Comparison of ENCODE assay signal across 1 cellular context in genomic region chr6:41064841-41065240, GRCh38.
TF ChIP-seq lines count a peak whose summit lies in the region.

No MANE protein-coding gene starts in this region.

TF ChIP-seq in HepG2, 621 proteins besides CTCF, POLR2A, EP300 and RAD21:
- no peak for TF ChIP-seq ZNF180 (CRISPR knock-in tag; IDR thresholded peaks at IDR 0.05; ENCODE audit: borderline replicate concordance, low read depth)
- no peak for TF ChIP-seq MYNN (CRISPR knock-in tag; IDR thresholded peaks at IDR 0.05; ENCODE audit: low read depth)
- no peak for TF ChIP-seq ASH2L (IDR thresholded peaks at IDR 0.05; ENCODE audit: insufficient read length, low read depth, low read length)
- TF ChIP-seq CAMTA2 (CRISPR knock-in tag; IDR thresholded peaks at IDR 0.05; ENCODE audit: borderline replicate concordance): no peak
- no peak for TF ChIP-seq ZSCAN12 (CRISPR knock-in tag; IDR thresholded peaks at IDR 0.05)
- TF ChIP-seq ZNF512B (CRISPR knock-in tag; IDR thresholded peaks at IDR 0.05; ENCODE audit: borderline replicate concordance): 0 out of 2 replicates have a peak, but pooled peaks have one; percentile 36
- TF ChIP-seq BRCA1 (CRISPR knock-in tag; IDR thresholded peaks at IDR 0.05): no peak
- no peak for TF ChIP-seq NFYB (CRISPR knock-in tag; IDR thresholded peaks at IDR 0.05)
- no peak for TF ChIP-seq CBX5 (CRISPR knock-in tag; IDR thresholded peaks at IDR 0.05; ENCODE audit: borderline replicate concordance)
- no peak for TF ChIP-seq SRY (CRISPR knock-in tag; IDR thresholded peaks at IDR 0.05)
- TF ChIP-seq, protein P1, sequence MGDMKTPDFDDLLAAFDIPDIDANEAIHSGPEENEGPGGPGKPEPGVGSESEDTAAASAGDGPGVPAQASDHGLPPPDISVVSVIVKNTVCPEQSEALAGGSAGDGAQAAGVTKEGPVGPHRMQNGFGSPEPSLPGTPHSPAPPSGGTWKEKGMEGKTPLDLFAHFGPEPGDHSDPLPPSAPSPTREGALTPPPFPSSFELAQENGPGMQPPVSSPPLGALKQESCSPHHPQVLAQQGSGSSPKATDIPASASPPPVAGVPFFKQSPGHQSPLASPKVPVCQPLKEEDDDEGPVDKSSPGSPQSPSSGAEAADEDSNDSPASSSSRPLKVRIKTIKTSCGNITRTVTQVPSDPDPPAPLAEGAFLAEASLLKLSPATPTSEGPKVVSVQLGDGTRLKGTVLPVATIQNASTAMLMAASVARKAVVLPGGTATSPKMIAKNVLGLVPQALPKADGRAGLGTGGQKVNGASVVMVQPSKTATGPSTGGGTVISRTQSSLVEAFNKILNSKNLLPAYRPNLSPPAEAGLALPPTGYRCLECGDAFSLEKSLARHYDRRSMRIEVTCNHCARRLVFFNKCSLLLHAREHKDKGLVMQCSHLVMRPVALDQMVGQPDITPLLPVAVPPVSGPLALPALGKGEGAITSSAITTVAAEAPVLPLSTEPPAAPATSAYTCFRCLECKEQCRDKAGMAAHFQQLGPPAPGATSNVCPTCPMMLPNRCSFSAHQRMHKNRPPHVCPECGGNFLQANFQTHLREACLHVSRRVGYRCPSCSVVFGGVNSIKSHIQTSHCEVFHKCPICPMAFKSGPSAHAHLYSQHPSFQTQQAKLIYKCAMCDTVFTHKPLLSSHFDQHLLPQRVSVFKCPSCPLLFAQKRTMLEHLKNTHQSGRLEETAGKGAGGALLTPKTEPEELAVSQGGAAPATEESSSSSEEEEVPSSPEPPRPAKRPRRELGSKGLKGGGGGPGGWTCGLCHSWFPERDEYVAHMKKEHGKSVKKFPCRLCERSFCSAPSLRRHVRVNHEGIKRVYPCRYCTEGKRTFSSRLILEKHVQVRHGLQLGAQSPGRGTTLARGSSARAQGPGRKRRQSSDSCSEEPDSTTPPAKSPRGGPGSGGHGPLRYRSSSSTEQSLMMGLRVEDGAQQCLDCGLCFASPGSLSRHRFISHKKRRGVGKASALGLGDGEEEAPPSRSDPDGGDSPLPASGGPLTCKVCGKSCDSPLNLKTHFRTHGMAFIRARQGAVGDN (CRISPR knock-in tag; IDR thresholded peaks at IDR 0.05): no peak
- TF ChIP-seq ZNF260 (CRISPR knock-in tag; IDR thresholded peaks at IDR 0.05; ENCODE audit: borderline replicate concordance, low read depth): no peak
- no peak for TF ChIP-seq MAFF (IDR thresholded peaks at IDR 0.05; ENCODE audit: low read depth, low read length)
- TF ChIP-seq TEAD3 (CRISPR knock-in tag; optimal IDR thresholded peaks at IDR 0.05; ENCODE audit: borderline replicate concordance): peak; percentile 24
- TF ChIP-seq ZNF570 (CRISPR knock-in tag; IDR thresholded peaks at IDR 0.05; ENCODE audit: borderline replicate concordance): no peak
- TF ChIP-seq MEIS1 (CRISPR knock-in tag; IDR thresholded peaks at IDR 0.05; ENCODE audit: borderline replicate concordance): 0 out of 2 replicates have a peak, but pooled peaks have one; percentile 3
- TF ChIP-seq, protein P2, sequence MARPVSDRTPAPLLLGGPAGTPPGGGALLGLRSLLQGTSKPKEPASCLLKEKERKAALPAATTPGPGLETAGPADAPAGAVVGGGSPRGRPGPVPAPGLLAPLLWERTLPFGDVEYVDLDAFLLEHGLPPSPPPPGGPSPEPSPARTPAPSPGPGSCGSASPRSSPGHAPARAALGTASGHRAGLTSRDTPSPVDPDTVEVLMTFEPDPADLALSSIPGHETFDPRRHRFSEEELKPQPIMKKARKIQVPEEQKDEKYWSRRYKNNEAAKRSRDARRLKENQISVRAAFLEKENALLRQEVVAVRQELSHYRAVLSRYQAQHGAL (CRISPR knock-in tag; IDR thresholded peaks at IDR 0.05; ENCODE audit: not compliant biosample characterization): no peak
- no peak for TF ChIP-seq ZNF282 (IDR thresholded peaks at IDR 0.05; ENCODE audit: partially characterized antibody)
- no peak for TF ChIP-seq ADNP (CRISPR knock-in tag; IDR thresholded peaks at IDR 0.05)
- TF ChIP-seq DDIT3 (CRISPR knock-in tag; IDR thresholded peaks at IDR 0.05): no peak
- TF ChIP-seq, protein P3, sequence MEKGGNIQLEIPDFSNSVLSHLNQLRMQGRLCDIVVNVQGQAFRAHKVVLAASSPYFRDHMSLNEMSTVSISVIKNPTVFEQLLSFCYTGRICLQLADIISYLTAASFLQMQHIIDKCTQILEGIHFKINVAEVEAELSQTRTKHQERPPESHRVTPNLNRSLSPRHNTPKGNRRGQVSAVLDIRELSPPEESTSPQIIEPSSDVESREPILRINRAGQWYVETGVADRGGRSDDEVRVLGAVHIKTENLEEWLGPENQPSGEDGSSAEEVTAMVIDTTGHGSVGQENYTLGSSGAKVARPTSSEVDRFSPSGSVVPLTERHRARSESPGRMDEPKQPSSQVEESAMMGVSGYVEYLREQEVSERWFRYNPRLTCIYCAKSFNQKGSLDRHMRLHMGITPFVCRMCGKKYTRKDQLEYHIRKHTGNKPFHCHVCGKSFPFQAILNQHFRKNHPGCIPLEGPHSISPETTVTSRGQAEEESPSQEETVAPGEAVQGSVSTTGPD (CRISPR knock-in tag; IDR thresholded peaks at IDR 0.05): no peak
- TF ChIP-seq ZFP41 (CRISPR knock-in tag; IDR thresholded peaks at IDR 0.05; ENCODE audit: borderline replicate concordance): no peak
- peak; percentile 57; the same call in 1 of the 2 replicates for TF ChIP-seq BCL6 (CRISPR knock-in tag; IDR thresholded peaks at IDR 0.05)
- no peak for TF ChIP-seq SOX13 (IDR thresholded peaks at IDR 0.05)
- peak in 1 of 2 experiments; percentile 7; a peak in 1 of 4 replicates for TF ChIP-seq SOX13 (CRISPR knock-in tag; conservative IDR thresholded peaks at IDR 0.05 in 1 of 2, IDR thresholded peaks at IDR 0.05 in 1 of 2)
- TF ChIP-seq ZKSCAN1 (IDR thresholded peaks at IDR 0.05; ENCODE audit: low read length): no peak
